Comparison of ENCODE assay signal across 8 cellular contexts in genomic region chr3:189324538-189325138, GRCh38.
A peak's percentile ranks its signal among the peaks of the same experiment; 100 is the strongest.
DNase-seq lines count a peak whose midpoint lies in the region; ATAC-seq and TF ChIP-seq lines count a peak whose summit lies in the region.

No MANE protein-coding gene starts in this region.

- H4K8ac ChIP-seq in mesendoderm (ENCODE audit: low read depth, low read length), result no peak overlapping the region

- DNase-seq in AML-193 (lab: John Stamatoyannopoulos, UW) (peak; percentile 99), NCI-H69 (lab: John Stamatoyannopoulos, UW) (peak; percentile 96), foreskin fibroblast (peak; percentile 38 to 81), mesendoderm (no peak)
- peak; percentile 13 to 50 (median 46) for DNase-seq in activated CD8-positive, alpha-beta memory T cell treated with anti-CD3 and anti-CD28 coated beads for 48 hours (ENCODE audit: low read depth in 2 of 3, low spot score in 2 of 3)
- DNase-seq in stimulated activated CD4-positive, alpha-beta T cell treated with anti-CD3 and anti-CD28 coated beads, TNF-alpha, amount 100 ng/mL, for 1 hour (ENCODE audit: low read depth in 3 of 3, low spot score in 1 of 3), result peak; percentile 26 to 69 (median 54)

- H3K4me2 ChIP-seq in mesendoderm (ENCODE audit: low read length), result no peak overlapping the region

- H2AK5ac ChIP-seq in mesendoderm (ENCODE audit: low read length), result no peak overlapping the region

- H3K56ac ChIP-seq in mesendoderm (ENCODE audit: low read length), result no peak overlapping the region

- no peaks in the 10 kb centered on the region for H3K79me1 ChIP-seq in mesendoderm (ENCODE audit: low read length)

- TF ChIP-seq CTCF in foreskin fibroblast (IDR thresholded peaks at IDR 0.05; ENCODE audit: low read depth, low read length), result no peak

- no peak overlapping the region for H3K9ac ChIP-seq in mesendoderm (ENCODE audit: low read length)

- no peak overlapping the region for H3K18ac ChIP-seq in mesendoderm (ENCODE audit: low read length)

- no peak overlapping the region for H3K27ac ChIP-seq in mesendoderm (ENCODE audit: low read depth, low read length)

- no peaks in the 10 kb centered on the region for H3K4me1 ChIP-seq in mesendoderm (ENCODE audit: control insufficient read depth, low read depth, low read length)

- H3K79me2 ChIP-seq in mesendoderm (ENCODE audit: control insufficient read depth, insufficient read depth, low read length), result no peaks in the 10 kb centered on the region

- no peak overlapping the region for H2BK5ac ChIP-seq in mesendoderm (ENCODE audit: low read length)

- H3K23ac ChIP-seq in mesendoderm (ENCODE audit: low read length), result no peak overlapping the region

- no peak overlapping the region for H3K4ac ChIP-seq in mesendoderm (ENCODE audit: low read depth, low read length)

- H2BK120ac ChIP-seq in mesendoderm (ENCODE audit: low read depth, low read length), result no peak overlapping the region

- H3K27me3 ChIP-seq in mesendoderm (ENCODE audit: insufficient read depth, low read length, poor library complexity), result no peaks in the 10 kb centered on the region

- H4K5ac ChIP-seq in mesendoderm (ENCODE audit: low read length), result no peak overlapping the region

- no CpG with 5 or more reads among the region's 5 CpGs for WGBS in mesendoderm (ENCODE audit: extremely low coverage, insufficient coverage, low lambda C conversion rate)

- H2BK15ac ChIP-seq in mesendoderm (replicated peaks; ENCODE audit: low read depth), result no peak overlapping the region

- H3K4me3 ChIP-seq in foreskin fibroblast (ENCODE audit: low read depth in 1 of 2, low read length in 2 of 2) (no peak overlapping the region), mesendoderm (ENCODE audit: low read length) (no peak overlapping the region)

- ATAC-seq in GM19328 (IDR thresholded peaks at IDR 0.05; ENCODE audit: unreplicated experiment) (peak; percentile 99), HG03439 (IDR thresholded peaks at IDR 0.05; ENCODE audit: unreplicated experiment) (peak; percentile 100)

- no peaks in the 10 kb centered on the region for H3K36me3 ChIP-seq in mesendoderm (ENCODE audit: control insufficient read depth, insufficient read depth, low read length)
